Comparison of ENCODE assay signal across 1 cellular context in the genomic region with DNA sequence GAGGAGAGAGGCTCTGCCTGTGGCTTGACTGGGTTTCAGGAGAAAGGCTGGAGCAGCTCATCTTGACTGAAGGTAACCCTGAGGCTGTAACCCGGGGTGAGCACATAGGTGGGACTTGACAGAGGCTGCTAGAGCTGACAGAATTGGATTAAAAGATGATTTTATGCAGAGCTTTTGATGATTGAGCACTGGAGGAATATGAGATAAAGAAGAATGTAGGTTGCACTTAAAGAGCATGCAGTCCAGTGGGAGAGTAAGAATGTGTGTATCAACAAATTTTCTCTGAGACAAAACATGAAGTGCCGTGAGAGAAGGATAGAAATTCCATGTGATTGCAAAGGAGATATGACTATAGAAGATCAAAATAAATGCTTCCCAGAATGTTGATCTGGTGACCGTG.
TF ChIP-seq lines count a peak whose summit lies in the region.

No MANE protein-coding gene starts in this region.

TF ChIP-seq in IMR-90, 13 proteins besides CTCF, POLR2A, EP300 and RAD21:
- TF ChIP-seq, protein P1, sequence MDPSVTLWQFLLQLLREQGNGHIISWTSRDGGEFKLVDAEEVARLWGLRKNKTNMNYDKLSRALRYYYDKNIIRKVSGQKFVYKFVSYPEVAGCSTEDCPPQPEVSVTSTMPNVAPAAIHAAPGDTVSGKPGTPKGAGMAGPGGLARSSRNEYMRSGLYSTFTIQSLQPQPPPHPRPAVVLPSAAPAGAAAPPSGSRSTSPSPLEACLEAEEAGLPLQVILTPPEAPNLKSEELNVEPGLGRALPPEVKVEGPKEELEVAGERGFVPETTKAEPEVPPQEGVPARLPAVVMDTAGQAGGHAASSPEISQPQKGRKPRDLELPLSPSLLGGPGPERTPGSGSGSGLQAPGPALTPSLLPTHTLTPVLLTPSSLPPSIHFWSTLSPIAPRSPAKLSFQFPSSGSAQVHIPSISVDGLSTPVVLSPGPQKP (IDR thresholded peaks at IDR 0.05; ENCODE audit: borderline replicate concordance, low read depth, low read length): no peak
- TF ChIP-seq MAZ (IDR thresholded peaks at IDR 0.05; ENCODE audit: borderline replicate concordance, low read depth, low read length): no peak
- no peak for TF ChIP-seq NFE2L2 (IDR thresholded peaks at IDR 0.05; ENCODE audit: low read depth, low read length)
- no peak for TF ChIP-seq MAFK (IDR thresholded peaks at IDR 0.05; ENCODE audit: low read depth, low read length)
- no peak for TF ChIP-seq FOS (IDR thresholded peaks at IDR 0.05; ENCODE audit: low read depth, low read length)
- no peak for TF ChIP-seq RFX5 (IDR thresholded peaks at IDR 0.05; ENCODE audit: low read depth, low read length)
- TF ChIP-seq CHD1 (IDR thresholded peaks at IDR 0.05; ENCODE audit: low read depth, low read length): no peak
- no peak for TF ChIP-seq RCOR1 (IDR thresholded peaks at IDR 0.05; ENCODE audit: insufficient replicate concordance, low read length)
- no peak for TF ChIP-seq MXI1 (IDR thresholded peaks at IDR 0.05; ENCODE audit: borderline replicate concordance, low read depth, low read length)
- TF ChIP-seq CEBPB (IDR thresholded peaks at IDR 0.05; ENCODE audit: low read depth, low read length): no peak
- TF ChIP-seq BHLHE40 (IDR thresholded peaks at IDR 0.05; ENCODE audit: low read depth, low read length): no peak
- TF ChIP-seq, protein P2, sequence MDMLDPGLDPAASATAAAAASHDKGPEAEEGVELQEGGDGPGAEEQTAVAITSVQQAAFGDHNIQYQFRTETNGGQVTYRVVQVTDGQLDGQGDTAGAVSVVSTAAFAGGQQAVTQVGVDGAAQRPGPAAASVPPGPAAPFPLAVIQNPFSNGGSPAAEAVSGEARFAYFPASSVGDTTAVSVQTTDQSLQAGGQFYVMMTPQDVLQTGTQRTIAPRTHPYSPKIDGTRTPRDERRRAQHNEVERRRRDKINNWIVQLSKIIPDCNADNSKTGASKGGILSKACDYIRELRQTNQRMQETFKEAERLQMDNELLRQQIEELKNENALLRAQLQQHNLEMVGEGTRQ (IDR thresholded peaks at IDR 0.05; ENCODE audit: low read depth, low read length): no peak
- TF ChIP-seq SMC3 (IDR thresholded peaks at IDR 0.05; ENCODE audit: low read depth, low read length): no peak
